8 cellular contexts compared by ENCODE assay signal in genomic region chr11:78000193-78000592, GRCh38. TPM values are rescaled to one million over a fixed set of nuclear protein-coding genes. Genes with fewer than 3 reads are reported as not detected.
DNase-seq lines count a peak whose midpoint lies in the region; ATAC-seq, FAIRE-seq and TF ChIP-seq lines count a peak whose summit lies in the region.

No MANE protein-coding gene starts in this region.

- H3K9me3 ChIP-seq in NT2/D1 (ENCODE audit: insufficient read depth, low read length) (no peaks in the 10 kb centered on the region), pancreas (no peaks in the 10 kb centered on the region)

- peak; percentile 92 to 98 (median 94) for ATAC-seq in pancreas

- H3K4me1 ChIP-seq in NT2/D1 (ENCODE audit: insufficient read depth, insufficient read length) (no peaks in the 10 kb centered on the region), pancreas (peaks cover 0 to 3% (median 0%) of the 10 kb centered on the region in 3 donors)

- H3K27me3 ChIP-seq in NT2/D1 (ENCODE audit: insufficient read depth, insufficient read length) = no peaks in the 10 kb centered on the region
- no peaks in the 10 kb centered on the region for H3K27me3 ChIP-seq in pancreas

- no peak for FAIRE-seq in pancreas (lab: Jason Lieb, UNC)

- H3K4me1 Mint-ChIP-seq in activated T-helper 1 cell treated with anti-CD3 and anti-CD28 coated beads, Interleukin-12 subunit alpha, Interleukin-12 subunit beta, Interleukin-2, Interleukin-4 antibody, amounts not matched to agents 30 ng/mL and 10 ng/mL and 1 ng/mL, durations not matched to agents 14 hours and 24 hours and 36 hours (ENCODE audit: low read depth) = peaks cover 12% of the 10 kb centered on the region
- peaks cover 1% of the 10 kb centered on the region for H3K4me1 Mint-ChIP-seq in activated T-helper 2 cell treated with anti-CD3 and anti-CD28 coated beads, Interferon-gamma antibody, Interleukin-2, Interleukin-4, amounts not matched to agents 10 μg/mL and 5 μg/mL and 100 μg/mL, durations not matched to agents 14 hours and 24 hours and 36 hours (ENCODE audit: low read depth)

- DNase-seq in ACHN (peak; percentile 59), GM13977 (ENCODE audit: low spot score) (peak; percentile 55), KBM-7 (peak; percentile 81), NT2/D1 (ENCODE audit: low read depth, low spot score) (peak; percentile 58), foreskin fibroblast (peak; percentile 45 to 82), pancreas (peak in 4 of 6 donors; percentile 40 to 72 (median 52))
- peak; percentile 25 for DNase-seq in activated T-helper 1 cell treated with anti-CD3 and anti-CD28 coated beads, Interleukin-12 subunit alpha, Interleukin-12 subunit beta, Interleukin-2, Interleukin-4 antibody, amounts not matched to agents 30 ng/mL and 10 ng/mL and 1 ng/mL, durations not matched to agents 14 hours and 24 hours and 36 hours (ENCODE audit: low spot score)
- DNase-seq in activated T-helper 2 cell treated with anti-CD3 and anti-CD28 coated beads, Interferon-gamma antibody, Interleukin-2, Interleukin-4, amounts not matched to agents 10 μg/mL and 5 μg/mL and 100 μg/mL, durations not matched to agents 14 hours and 24 hours and 36 hours (ENCODE audit: low spot score) = no peak

- TF ChIP-seq CTCF in GM13977 (IDR thresholded peaks at IDR 0.05; ENCODE audit: extremely low read depth, insufficient read depth, missing control alignments) = peak; percentile 76
- peak; percentile 75 for TF ChIP-seq CTCF in foreskin fibroblast (IDR thresholded peaks at IDR 0.05; ENCODE audit: low read depth, low read length)
- TF ChIP-seq CTCF in pancreas (IDR thresholded peaks at IDR 0.05) = peak; percentile 42 to 63 (median 50)

- no peak overlapping the region for H3K27ac Mint-ChIP-seq in activated T-helper 1 cell treated with anti-CD3 and anti-CD28 coated beads, Interleukin-12 subunit alpha, Interleukin-12 subunit beta, Interleukin-2, Interleukin-4 antibody, amounts not matched to agents 30 ng/mL and 10 ng/mL and 1 ng/mL, durations not matched to agents 14 hours and 24 hours and 36 hours
- no peak overlapping the region for H3K27ac Mint-ChIP-seq in activated T-helper 2 cell treated with anti-CD3 and anti-CD28 coated beads, Interferon-gamma antibody, Interleukin-2, Interleukin-4, amounts not matched to agents 10 μg/mL and 5 μg/mL and 100 μg/mL, durations not matched to agents 14 hours and 24 hours and 36 hours

- H3K4me3 Mint-ChIP-seq in activated T-helper 1 cell treated with anti-CD3 and anti-CD28 coated beads, Interleukin-12 subunit alpha, Interleukin-12 subunit beta, Interleukin-2, Interleukin-4 antibody, amounts not matched to agents 30 ng/mL and 10 ng/mL and 1 ng/mL, durations not matched to agents 14 hours and 24 hours and 36 hours = no peak overlapping the region
- H3K4me3 Mint-ChIP-seq in activated T-helper 2 cell treated with anti-CD3 and anti-CD28 coated beads, Interferon-gamma antibody, Interleukin-2, Interleukin-4, amounts not matched to agents 10 μg/mL and 5 μg/mL and 100 μg/mL, durations not matched to agents 14 hours and 24 hours and 36 hours (ENCODE audit: low read depth) = no peak overlapping the region

- intact Hi-C loops in activated T-helper 1 cell treated with anti-CD3 and anti-CD28 coated beads, Interleukin-12 subunit alpha, Interleukin-12 subunit beta, Interleukin-2, Interleukin-4 antibody, amounts not matched to agents 30 ng/mL and 10 ng/mL and 1 ng/mL, durations not matched to agents 14 hours and 24 hours and 36 hours (cut with micrococcal nuclease) = loop anchor here (1.0 kb wide), 2 partner anchors 180 to 224 kb away; partner anchors contain the start of gene RSF1
- intact Hi-C loops in pancreas (cut with DNase I) = no loop called here
- intact Hi-C loops in activated T-helper 2 cell treated with anti-CD3 and anti-CD28 coated beads, Interferon-gamma antibody, Interleukin-2, Interleukin-4, amounts not matched to agents 10 μg/mL and 5 μg/mL and 100 μg/mL, durations not matched to agents 14 hours and 24 hours and 36 hours (cut with micrococcal nuclease) = no loop called here

- H3K4me3 ChIP-seq in NT2/D1 (ENCODE audit: insufficient read length, low read depth) = no peak overlapping the region
- no peak overlapping the region for H3K4me3 ChIP-seq in foreskin fibroblast (ENCODE audit: low read depth in 1 of 2, low read length in 2 of 2)
- H3K4me3 ChIP-seq in pancreas = no peak overlapping the region

- H3K9me3 Mint-ChIP-seq in activated T-helper 1 cell treated with anti-CD3 and anti-CD28 coated beads, Interleukin-12 subunit alpha, Interleukin-12 subunit beta, Interleukin-2, Interleukin-4 antibody, amounts not matched to agents 30 ng/mL and 10 ng/mL and 1 ng/mL, durations not matched to agents 14 hours and 24 hours and 36 hours = no peaks in the 10 kb centered on the region
- no peaks in the 10 kb centered on the region for H3K9me3 Mint-ChIP-seq in activated T-helper 2 cell treated with anti-CD3 and anti-CD28 coated beads, Interferon-gamma antibody, Interleukin-2, Interleukin-4, amounts not matched to agents 10 μg/mL and 5 μg/mL and 100 μg/mL, durations not matched to agents 14 hours and 24 hours and 36 hours

- in situ Hi-C loops in ACHN (cut with HindIII; ENCODE audit: low pct_ligation_motif_present, low pct_unique_long_range_greater_than_20kb, low sequenced_read_pairs) (no loop called here), GM13977 (cut with MboI; ENCODE audit: low pct_unique_long_range_greater_than_20kb, low sequenced_read_pairs, unreplicated experiment) (no loop called here), KBM-7 (cut with MboI; ENCODE audit: low pct_unique_long_range_greater_than_20kb, low sequenced_read_pairs) (no loop called here)

- no peak overlapping the region for H3K27ac ChIP-seq in pancreas

- H3K36me3 ChIP-seq in NT2/D1 (ENCODE audit: insufficient read depth, insufficient read length, low read length) = no peaks in the 10 kb centered on the region
- no peaks in the 10 kb centered on the region for H3K36me3 ChIP-seq in pancreas

- no peak overlapping the region for H3K9ac ChIP-seq in NT2/D1 (ENCODE audit: insufficient read length, low read depth)

- H3K36me3 Mint-ChIP-seq in activated T-helper 1 cell treated with anti-CD3 and anti-CD28 coated beads, Interleukin-12 subunit alpha, Interleukin-12 subunit beta, Interleukin-2, Interleukin-4 antibody, amounts not matched to agents 30 ng/mL and 10 ng/mL and 1 ng/mL, durations not matched to agents 14 hours and 24 hours and 36 hours (ENCODE audit: low read depth) = no peaks in the 10 kb centered on the region
- H3K36me3 Mint-ChIP-seq in activated T-helper 2 cell treated with anti-CD3 and anti-CD28 coated beads, Interferon-gamma antibody, Interleukin-2, Interleukin-4, amounts not matched to agents 10 μg/mL and 5 μg/mL and 100 μg/mL, durations not matched to agents 14 hours and 24 hours and 36 hours (ENCODE audit: low read depth) = no peaks in the 10 kb centered on the region

- peaks cover 14% of the 10 kb centered on the region for H3K27me3 Mint-ChIP-seq in activated T-helper 1 cell treated with anti-CD3 and anti-CD28 coated beads, Interleukin-12 subunit alpha, Interleukin-12 subunit beta, Interleukin-2, Interleukin-4 antibody, amounts not matched to agents 30 ng/mL and 10 ng/mL and 1 ng/mL, durations not matched to agents 14 hours and 24 hours and 36 hours (ENCODE audit: insufficient read depth)
- peaks cover 3% of the 10 kb centered on the region for H3K27me3 Mint-ChIP-seq in activated T-helper 2 cell treated with anti-CD3 and anti-CD28 coated beads, Interferon-gamma antibody, Interleukin-2, Interleukin-4, amounts not matched to agents 10 μg/mL and 5 μg/mL and 100 μg/mL, durations not matched to agents 14 hours and 24 hours and 36 hours (ENCODE audit: low read depth)

- 0% methylated on average over 1 of the region's 1 CpG for WGBS in pancreas, 2 donors

RNA-seq across cellular contexts. Expression of gene INTS4, which starts 5.7 kb away (rescaled TPM):
- 58.2 and 63.6 TPM in 2 replicates for total RNA-seq in activated T-helper 1 cell treated with anti-CD3 and anti-CD28 coated beads, Interleukin-12 subunit alpha, Interleukin-12 subunit beta, Interleukin-2, Interleukin-4 antibody, amounts not matched to agents 30 ng/mL and 10 ng/mL and 1 ng/mL, durations not matched to agents 14 hours and 24 hours and 36 hours
- 10 to 100 TPM; 15.9 to 26.8 (median 17.9) TPM for total RNA-seq in pancreas
- 10 to 100 TPM; 17.8 to 27.1 TPM for polyA plus RNA-seq in pancreas
- total RNA-seq in activated T-helper 2 cell treated with anti-CD3 and anti-CD28 coated beads, Interferon-gamma antibody, Interleukin-2, Interleukin-4, amounts not matched to agents 10 μg/mL and 5 μg/mL and 100 μg/mL, durations not matched to agents 14 hours and 24 hours and 36 hours = 62.7 and 66.8 TPM in 2 replicates

RNA-seq across cellular contexts. Expression of gene KCTD14, which starts 22.9 kb away (rescaled TPM):
- total RNA-seq in activated T-helper 1 cell treated with anti-CD3 and anti-CD28 coated beads, Interleukin-12 subunit alpha, Interleukin-12 subunit beta, Interleukin-2, Interleukin-4 antibody, amounts not matched to agents 30 ng/mL and 10 ng/mL and 1 ng/mL, durations not matched to agents 14 hours and 24 hours and 36 hours = 0.16 and 0.49 TPM in 2 replicates
- 10 to 100 TPM; 11.9 to 20.7 (median 13.9) TPM for total RNA-seq in pancreas
- polyA plus RNA-seq in pancreas = 1 to 10 TPM; 7.0 to 8.2 TPM
- total RNA-seq in activated T-helper 2 cell treated with anti-CD3 and anti-CD28 coated beads, Interferon-gamma antibody, Interleukin-2, Interleukin-4, amounts not matched to agents 10 μg/mL and 5 μg/mL and 100 μg/mL, durations not matched to agents 14 hours and 24 hours and 36 hours = 0.23 and 0.34 TPM in 2 replicates
